10 cellular contexts compared by ENCODE assay signal in genomic region chr11:45993438-45994064, GRCh38.
DNase-seq lines count a peak whose midpoint lies in the region; ATAC-seq and TF ChIP-seq lines count a peak whose summit lies in the region.
"Had no signal": no experiment of that assay in that cellular context is flagged by ENCODE, and none has a peak within 500 bp of the region (broad histone marks: within the 10 kb centered on the region; RNA-seq: fewer than 3 reads in every experiment).

No MANE protein-coding gene starts in this region.

- no peak overlapping the region for H3K4me3 Mint-ChIP-seq in CD8-positive, alpha-beta memory T cell
- no peak overlapping the region for H3K4me3 Mint-ChIP-seq in neural progenitor cell
- H3K4me3 Mint-ChIP-seq: activated naive CD4-positive, alpha-beta T cell treated with anti-CD3 and anti-CD28 coated beads, Interleukin-2, amount 10 ng/mL, durations not matched to agents 7 days and 5 days; natural killer cell had no signal

- H3K9me3 ChIP-seq in CD8-positive, alpha-beta memory T cell (ENCODE audit: low read length) = no peaks in the 10 kb centered on the region
- H3K9me3 ChIP-seq in neural progenitor cell (ENCODE audit: low read depth) = no peaks in the 10 kb centered on the region
- H3K9me3 ChIP-seq in BE2C = no peaks in the 10 kb centered on the region

- ATAC-seq in HG03565 (IDR thresholded peaks at IDR 0.05; ENCODE audit: unreplicated experiment) (no peak), HG02938 (IDR thresholded peaks at IDR 0.05; ENCODE audit: unreplicated experiment) (no peak)
- ATAC-seq: natural killer cell had no signal

- peaks cover 9% of the 10 kb centered on the region for H3K4me1 ChIP-seq in CD8-positive, alpha-beta memory T cell (ENCODE audit: insufficient read depth, low read length)
- H3K4me1 ChIP-seq in neural progenitor cell (peaks cover 48% of the 10 kb centered on the region), BE2C (peaks cover 19% of the 10 kb centered on the region)

- H3K9me3 Mint-ChIP-seq in CD8-positive, alpha-beta memory T cell = no peaks in the 10 kb centered on the region
- no peaks in the 10 kb centered on the region for H3K9me3 Mint-ChIP-seq in neural progenitor cell
- H3K9me3 Mint-ChIP-seq: activated naive CD4-positive, alpha-beta T cell treated with anti-CD3 and anti-CD28 coated beads, Interleukin-2, amount 10 ng/mL, durations not matched to agents 7 days and 5 days; natural killer cell had no signal

- H3K79me2 ChIP-seq in neural progenitor cell (ENCODE audit: low read depth) = peaks cover 52% of the 10 kb centered on the region

- H3K36me3 ChIP-seq in CD8-positive, alpha-beta memory T cell (ENCODE audit: insufficient read depth, low read length) = no peaks in the 10 kb centered on the region
- H3K36me3 ChIP-seq in neural progenitor cell = no peaks in the 10 kb centered on the region
- H3K36me3 ChIP-seq in BE2C = no peaks in the 10 kb centered on the region

- no peaks in the 10 kb centered on the region for H3K27me3 Mint-ChIP-seq in CD8-positive, alpha-beta memory T cell
- no peaks in the 10 kb centered on the region for H3K27me3 Mint-ChIP-seq in neural progenitor cell (ENCODE audit: insufficient read depth, low read depth)

- TF ChIP-seq CTCF in neural progenitor cell (IDR thresholded peaks at IDR 0.05) = no peak
- TF ChIP-seq CTCF in BE2C (IDR thresholded peaks at IDR 0.05; ENCODE audit: low read depth, low read length) = no peak

- no peak overlapping the region for H3K4me3 ChIP-seq in CD8-positive, alpha-beta memory T cell (ENCODE audit: low read length)
- H3K4me3 ChIP-seq in neural progenitor cell (no peak overlapping the region), BE2C (ENCODE audit: low read depth, low read length) (no peak overlapping the region)

- H3K36me3 Mint-ChIP-seq in CD8-positive, alpha-beta memory T cell = peaks cover 0 to 3% (median 0%) of the 10 kb centered on the region in 3 donors
- no peaks in the 10 kb centered on the region for H3K36me3 Mint-ChIP-seq in neural progenitor cell
- H3K36me3 Mint-ChIP-seq: activated naive CD4-positive, alpha-beta T cell treated with anti-CD3 and anti-CD28 coated beads, Interleukin-2, amount 10 ng/mL, durations not matched to agents 7 days and 5 days; natural killer cell had no signal

- H3K4me1 Mint-ChIP-seq in CD8-positive, alpha-beta memory T cell = peaks cover 14 to 45% (median 28%) of the 10 kb centered on the region in 3 donors
- H3K4me1 Mint-ChIP-seq in neural progenitor cell = peaks cover 39% of the 10 kb centered on the region
- H3K4me1 Mint-ChIP-seq: activated naive CD4-positive, alpha-beta T cell treated with anti-CD3 and anti-CD28 coated beads, Interleukin-2, amount 10 ng/mL, durations not matched to agents 7 days and 5 days had no signal

- H2AFZ ChIP-seq in neural progenitor cell (replicated peaks) = no peak overlapping the region

- no peak overlapping the region for H3K9ac ChIP-seq in neural progenitor cell

- H3K4me2 ChIP-seq in neural progenitor cell = peak overlapping the region; percentile 50

- peak overlapping the region in 2 of 8 donors; percentile 17 to 82 for H3K27ac Mint-ChIP-seq in CD8-positive, alpha-beta memory T cell
- H3K27ac Mint-ChIP-seq in neural progenitor cell = no peak overlapping the region
- H3K27ac Mint-ChIP-seq: activated naive CD4-positive, alpha-beta T cell treated with anti-CD3 and anti-CD28 coated beads, Interleukin-2, amount 10 ng/mL, durations not matched to agents 7 days and 5 days; natural killer cell had no signal

- peak overlapping the region; percentile 55 for H3K27ac ChIP-seq in CD8-positive, alpha-beta memory T cell (ENCODE audit: low read depth, low read length)
- H3K27ac ChIP-seq in neural progenitor cell = no peak overlapping the region

- H3K27me3 ChIP-seq in CD8-positive, alpha-beta memory T cell (ENCODE audit: insufficient read depth, low read length, poor library complexity, severe bottlenecking) = no peaks in the 10 kb centered on the region
- no peaks in the 10 kb centered on the region for H3K27me3 ChIP-seq in neural progenitor cell
- no peaks in the 10 kb centered on the region for H3K27me3 ChIP-seq in BE2C

- H3F3A ChIP-seq in neural progenitor cell (ENCODE audit: low read depth) = peaks cover 17% of the 10 kb centered on the region

- POLR2A ChIA-PET in CD8-positive, alpha-beta memory T cell (lab: Charles Lee) = no interaction called here

- H4K20me1 ChIP-seq in neural progenitor cell (ENCODE audit: low read depth) = peaks cover 43% of the 10 kb centered on the region

- DNase-seq in CD8-positive, alpha-beta memory T cell = no peak
- DNase-seq in amniotic epithelial cell (ENCODE audit: low read depth) = peak; percentile 59
- peak; percentile 87 for DNase-seq in globus pallidus (ENCODE audit: low spot score)
- DNase-seq in neural progenitor cell (ENCODE audit: low spot score) = no peak
- no peak for DNase-seq in BE2C
- no peak for DNase-seq in NCI-H2171 treated with DMSO at 0.1 percent for 48 hours (lab: John Stamatoyannopoulos, UW)
- DNase-seq: activated naive CD4-positive, alpha-beta T cell treated with anti-CD3 and anti-CD28 coated beads, Interleukin-2, amount 10 ng/mL, durations not matched to agents 7 days and 5 days; natural killer cell had no signal

- CTCF ChIA-PET in CD8-positive, alpha-beta memory T cell (lab: Charles Lee) = interaction anchor here (1.0 to 1.6 kb wide), 2 partner anchors 27 to 29 kb away, joined by 3 to 4 read pairs; no protein-coding TSS in a partner anchor

Comparison
In these comparisons a context has a peak if more than half of its experiments do, and no peak if none do; other contexts are left out.
1. DNase-seq: peak in amniotic epithelial cell (single experiment) and globus pallidus (single experiment); none in CD8-positive, alpha-beta memory T cell (0 of 5), neural progenitor cell (single experiment), BE2C (single experiment) and NCI-H2171 treated with DMSO at 0.1 percent for 48 hours (single experiment).